ENCODE assay signal across 17 cellular contexts in genomic region chr3:33100229-33100628, GRCh38. TPM values are rescaled to one million over a fixed set of nuclear protein-coding genes. Genes with fewer than 3 reads are reported as not detected.
DNase-seq lines count a peak whose midpoint lies in the region; ATAC-seq, FAIRE-seq and TF ChIP-seq lines count a peak whose summit lies in the region.
"Had no signal": no experiment of that assay in that cellular context is flagged by ENCODE, and none has a peak within 500 bp of the region (broad histone marks: within the 10 kb centered on the region; RNA-seq: fewer than 3 reads in every experiment).

No MANE protein-coding gene starts in this region.

- H3K9me2 ChIP-seq in OCI-LY7 (ENCODE audit: insufficient read depth, low read length) = no peaks in the 10 kb centered on the region
- no peaks in the 10 kb centered on the region for H3K9me2 ChIP-seq in PC-9 (ENCODE audit: insufficient read depth)

- no peak overlapping the region for H3K4me3 Mint-ChIP-seq in osteocyte (ENCODE audit: unreplicated experiment)
- no peak overlapping the region for H3K4me3 Mint-ChIP-seq in endothelial cell (ENCODE audit: unreplicated experiment)
- H3K4me3 Mint-ChIP-seq: CD8-positive, alpha-beta T cell had no signal

- in situ Hi-C loops in K562 (cut with MboI) = no loop called here

- no peak for TF ChIP-seq CTCF in OCI-LY7 (conservative IDR thresholded peaks at IDR 0.05; ENCODE audit: low read length)
- TF ChIP-seq CTCF in K562 (IDR thresholded peaks at IDR 0.05 in 2 of 3, conservative IDR thresholded peaks at IDR 0.05 in 1 of 3; ENCODE audit: insufficient read depth in 2 of 3, low read depth in 1 of 3, low read length in 3 of 3) = no peak
- no peak for TF ChIP-seq CTCF in osteocyte (IDR thresholded peaks at IDR 0.05)
- no peak for TF ChIP-seq CTCF in endothelial cell (IDR thresholded peaks at IDR 0.05; ENCODE audit: unreplicated experiment)
- TF ChIP-seq CTCF in PC-9 (conservative IDR thresholded peaks at IDR 0.05) = no peak

- POLR2A ChIA-PET in OCI-LY7 (lab: Charles Lee) (no interaction called here), K562 (lab: Yijun Ruan, JAX) (interaction anchor here (0.9 to 1.4 kb wide), 3 partner anchors 8 to 31 kb away, joined by 3 to 4 read pairs (median 3); no protein-coding TSS in a partner anchor), PC-9 (lab: Charles Lee; ENCODE audit: unreplicated experiment) (no interaction called here)

- H3K4me2 ChIP-seq in OCI-LY7 (ENCODE audit: low read length) (no peak overlapping the region), K562 (ENCODE audit: insufficient read depth, low read length) (0 out of 2 replicates have a peak overlapping the region, but pooled peaks have one; percentile 16), PC-9 (no peak overlapping the region)

- CTCF ChIA-PET in OCI-LY7 (lab: Charles Lee; ENCODE audit: unreplicated experiment) = no interaction called here
- CTCF ChIA-PET in K562 (lab: Yijun Ruan, JAX; ENCODE audit: low intra/inter-chr PET ratio) = no interaction called here
- CTCF ChIA-PET in PC-9 (lab: Charles Lee) = no interaction called here

- no peaks in the 10 kb centered on the region for H3K36me3 ChIP-seq in OCI-LY7 (ENCODE audit: insufficient read depth, low read length)
- H3K36me3 ChIP-seq in K562 (ENCODE audit: control insufficient read depth, insufficient read depth, low read length) = no peaks in the 10 kb centered on the region
- no peaks in the 10 kb centered on the region for H3K36me3 ChIP-seq in PC-9 (ENCODE audit: low read depth)

- no peak for TF ChIP-seq POLR2A in K562 (conservative IDR thresholded peaks at IDR 0.05)

- no peak for ATAC-seq in K562
- ATAC-seq: CD8-positive, alpha-beta T cell had no signal

- H3K27me3 ChIP-seq in K562 (ENCODE audit: control insufficient read depth in 2 of 2, insufficient read depth in 2 of 2, low read length in 2 of 2) (no peaks in the 10 kb centered on the region), PC-9 (ENCODE audit: insufficient read depth, low read depth) (no peaks in the 10 kb centered on the region)

- no TSS peak for BruUV-seq in OCI-LY7 (replicated peaks; lab: Mats Ljungman, UMichigan)
- BruUV-seq in K562 (replicated peaks; lab: Mats Ljungman, UMichigan) = no TSS peak
- BruUV-seq in PC-9 (replicated peaks; lab: Mats Ljungman, UMichigan) = no TSS peak

- WGBS in K562 (ENCODE audit: insufficient coverage, low coverage, missing lambda C conversion rate) = 9% methylated on average over 2 of the region's 2 CpGs

- no peaks in the 10 kb centered on the region for H4K20me1 ChIP-seq in OCI-LY7 (ENCODE audit: insufficient read depth, low read length)
- H4K20me1 ChIP-seq in K562 (replicated peaks; ENCODE audit: control insufficient read depth, insufficient read depth, low read length) = peaks cover 4% of the 10 kb centered on the region; the same call in 1 of the 2 replicates
- no peaks in the 10 kb centered on the region for H4K20me1 ChIP-seq in PC-9 (ENCODE audit: insufficient read depth)

- no peaks in the 10 kb centered on the region for H3K9me1 ChIP-seq in K562 (ENCODE audit: control insufficient read depth, insufficient read depth, low read length)

- no peak overlapping the region for H3K4me3 ChIP-seq in OCI-LY7 (ENCODE audit: low read depth, low read length, poor library complexity, severe bottlenecking)
- H3K4me3 ChIP-seq in K562 = no peak overlapping the region
- no peak overlapping the region for H3K4me3 ChIP-seq in PC-9
- H3K4me3 ChIP-seq: GM23248 had no signal

- FAIRE-seq in K562 (lab: Jason Lieb, UNC) = no peak
- FAIRE-seq: G401.6, GM12892, H1 had no signal

- peak overlapping the region in 1 of 2 experiments; percentile 24; a peak in 1 of 4 replicates for H3K9ac ChIP-seq in K562 (ENCODE audit: insufficient read depth in 1 of 2, low read depth in 2 of 2, low read length in 2 of 2)
- H3K9ac ChIP-seq: GM23248 had no signal

- H3K27me3 Mint-ChIP-seq in osteocyte (ENCODE audit: unreplicated experiment) (no peaks in the 10 kb centered on the region), endothelial cell (ENCODE audit: unreplicated experiment) (peaks cover 4% of the 10 kb centered on the region)

- no peaks in the 10 kb centered on the region for H3K4me1 ChIP-seq in OCI-LY7 (ENCODE audit: insufficient read depth, low read length, poor library complexity, severe bottlenecking)
- peaks cover 19 to 24% of the 10 kb centered on the region in 2 experiments; a peak in 4 of 5 replicates for H3K4me1 ChIP-seq in K562 (replicated peaks in 1 of 2; ENCODE audit: control insufficient read depth in 2 of 2, insufficient read depth in 2 of 2, low read length in 2 of 2)
- peaks cover 11% of the 10 kb centered on the region; the same call in 1 of the 2 replicates for H3K4me1 ChIP-seq in PC-9 (replicated peaks; ENCODE audit: insufficient read depth)

- no peak for DNase-seq in OCI-LY7 (ENCODE audit: low spot score)
- peak in 1 of 4 experiments; percentile 60 for DNase-seq in K562 (ENCODE audit: extremely low read depth in 1 of 4, low spot score in 3 of 4)
- peak; percentile 7 for DNase-seq in osteocyte (ENCODE audit: extremely low spot score, unreplicated experiment)
- no peak for DNase-seq in endothelial cell (ENCODE audit: low spot score)
- no peak for DNase-seq in PC-9
- DNase-seq in activated CD4-positive, alpha-beta T cell treated with anti-CD3 and anti-CD28 coated beads, Interleukin-2, amount 50 U/mL, for 48 hours = no peak
- DNase-seq: C1 segment of cervical spinal cord; Caco-2; CD8-positive, alpha-beta T cell; DMS153; DND-41; GM23248; H7; HCEC 1CT had no signal

- H2AFZ ChIP-seq in OCI-LY7 (ENCODE audit: low read length) = peak overlapping the region; percentile 40; the same call in 1 of the 2 replicates
- H2AFZ ChIP-seq in K562 (ENCODE audit: low read depth, low read length) = peak overlapping the region; percentile 77
- no peak overlapping the region for H2AFZ ChIP-seq in PC-9

- no peaks in the 10 kb centered on the region for H3K36me3 Mint-ChIP-seq in osteocyte (ENCODE audit: unreplicated experiment)
- no peaks in the 10 kb centered on the region for H3K36me3 Mint-ChIP-seq in endothelial cell (ENCODE audit: low read depth, unreplicated experiment)

- intact Hi-C loops in OCI-LY7 (cut with micrococcal nuclease; ENCODE audit: unreplicated experiment) = no loop called here
- intact Hi-C loops in K562 (cut with micrococcal nuclease) = no loop called here
- intact Hi-C loops in PC-9 (cut with micrococcal nuclease; ENCODE audit: unreplicated experiment) = no loop called here

- H3K27ac Mint-ChIP-seq in osteocyte (ENCODE audit: unreplicated experiment) = peak overlapping the region; percentile 62
- no peak overlapping the region for H3K27ac Mint-ChIP-seq in endothelial cell (ENCODE audit: unreplicated experiment)
- H3K27ac Mint-ChIP-seq: CD8-positive, alpha-beta T cell had no signal

- TF ChIP-seq RAD21 in K562 (CRISPR knock-in tag; conservative IDR thresholded peaks at IDR 0.05 in 1 of 2, IDR thresholded peaks at IDR 0.05 in 1 of 2) = no peak; a peak in 1 of 4 replicates

- H3K9me3 ChIP-seq in OCI-LY7 (ENCODE audit: low read length) (no peaks in the 10 kb centered on the region), K562 (replicated peaks; ENCODE audit: control insufficient read depth, insufficient read depth, low read depth, low read length) (no peaks in the 10 kb centered on the region), PC-9 (ENCODE audit: insufficient read depth, low read depth) (no peaks in the 10 kb centered on the region)
- H3K9me3 ChIP-seq: Caco-2 had no signal

- TF ChIP-seq EP300 in K562 (IDR thresholded peaks at IDR 0.05; ENCODE audit: low read length) = no peak

- no peaks in the 10 kb centered on the region for H3K79me2 ChIP-seq in OCI-LY7 (ENCODE audit: insufficient read depth, low read depth, low read length)
- H3K79me2 ChIP-seq in K562 (ENCODE audit: control insufficient read depth, insufficient read depth, low read length) = peaks cover 18% of the 10 kb centered on the region
- peaks cover 13% of the 10 kb centered on the region for H3K79me2 ChIP-seq in PC-9 (ENCODE audit: low read depth)

- H3K4me1 Mint-ChIP-seq in osteocyte (ENCODE audit: unreplicated experiment) (peaks cover 33% of the 10 kb centered on the region), endothelial cell (ENCODE audit: unreplicated experiment) (peaks cover 15% of the 10 kb centered on the region)

- no peaks in the 10 kb centered on the region for H3F3A ChIP-seq in PC-9 (ENCODE audit: insufficient read depth, low read depth)

- no peak overlapping the region for H3K27ac ChIP-seq in OCI-LY7 (ENCODE audit: low read depth, low read length, poor library complexity, severe bottlenecking)
- peak overlapping the region; percentile 20; the same call in 1 of the 3 replicates for H3K27ac ChIP-seq in K562 (ENCODE audit: extremely low read depth, low read depth, low read length)
- H3K27ac ChIP-seq in PC-9 = no peak overlapping the region
- H3K27ac ChIP-seq: GM23248 had no signal

- H3K9me3 Mint-ChIP-seq in osteocyte (ENCODE audit: unreplicated experiment) = no peaks in the 10 kb centered on the region
- H3K9me3 Mint-ChIP-seq in endothelial cell (ENCODE audit: unreplicated experiment) = no peaks in the 10 kb centered on the region
- H3K9me3 Mint-ChIP-seq: CD8-positive, alpha-beta T cell had no signal

RNA-seq across cellular contexts. Expression of gene GLB1, which starts 3.3 kb away (rescaled TPM):
- total RNA-seq in OCI-LY7 (2014; rRNA removed; shearing (Covaris generic)) = 9.7 and 13.2 TPM in 2 replicates
- 25.8 and 26.1 TPM in 2 replicates for total RNA-seq in OCI-LY7 (2022)
- total RNA-seq in K562 (2011; cell fraction: chromatin; rRNA removed; ENCODE audit: low replicate concordance) = 79.2 and 97.0 TPM in 2 replicates
- total RNA-seq in K562 (2011; cell fraction: nucleolus; rRNA removed) = 133 and 137 TPM in 2 replicates
- 92.6 and 108 TPM in 2 replicates for total RNA-seq in K562 (2011; cell fraction: nucleoplasm; rRNA removed)
- total RNA-seq in K562 (2014; rRNA removed) = 32.2 and 37.6 TPM in 2 replicates
- 36.3 and 44.2 TPM in 2 replicates for total RNA-seq in K562 (2014; rRNA removed; fragmentation: Illumina TruSeq; extraction: Trizol)
- total RNA-seq in K562 (2015; rRNA removed; fragmentation: Illumina TruSeq; extraction: Trizol) = 49.1 and 49.2 TPM in 2 replicates
- 59.8 and 62.5 TPM in 2 replicates for total RNA-seq in K562 (2021)
- polyA plus RNA-seq in K562 (2011; rRNA removed) = 46.3 and 69.6 TPM in 2 replicates
- 57.6 and 65.0 TPM in 2 replicates for polyA plus RNA-seq in K562 (2011; cell fraction: cytosol; rRNA removed)
- polyA plus RNA-seq in K562 (2011; cell fraction: nucleus; rRNA removed) = 48.7 and 58.2 TPM in 2 replicates
- 56.7 and 94.0 TPM in 2 replicates for polyA plus RNA-seq in K562 (2012)
- 54.3 and 62.1 TPM in 2 replicates for polyA plus RNA-seq in K562 (2014; fragmentation: Illumina TruSeq; extraction: Trizol)
- polyA plus RNA-seq in K562 (2014; fragmentation: Nextera tagmentation; extraction: Ambion mirVana) = 10 to 100 TPM; 77.6 to 85.9 TPM
- polyA plus RNA-seq in K562 (2014; rRNA removed) = 33.5 and 33.7 TPM in 2 replicates
- polyA minus RNA-seq in K562 (2011; rRNA and poly(A)+ RNA removed) = 54.1 and 65.3 TPM in 2 replicates
- 44.3 and 55.8 TPM in 2 replicates for polyA minus RNA-seq in K562 (2011; cell fraction: cytosol; rRNA and poly(A)+ RNA removed)
- 30.4 and 50.2 TPM in 2 replicates for polyA minus RNA-seq in K562 (2011; cell fraction: nucleus; rRNA and poly(A)+ RNA removed)
- total RNA-seq in osteocyte = 90.4 and 122 TPM in 2 replicates
- 84.6 TPM for total RNA-seq in endothelial cell (ENCODE audit: unreplicated experiment)
- total RNA-seq in PC-9 (2021) = 57.0 and 67.0 TPM in 2 replicates

RNA-seq across cellular contexts. Expression of gene TMPPE, which starts 3.3 kb away (rescaled TPM):
- total RNA-seq in OCI-LY7 (2014; rRNA removed; shearing (Covaris generic)) = 1.7 and 2.1 TPM in 2 replicates
- total RNA-seq in OCI-LY7 (2022) (5.5 and 6.1 TPM in 2 replicates), K562 (2014; rRNA removed) (3.1 and 4.7 TPM in 2 replicates), K562 (2014; rRNA removed; fragmentation: Illumina TruSeq; extraction: Trizol) (4.5 and 5.2 TPM in 2 replicates), K562 (2015; rRNA removed; fragmentation: Illumina TruSeq; extraction: Trizol) (5.8 and 5.9 TPM in 2 replicates), K562 (2021) (8.0 and 8.4 TPM in 2 replicates), osteocyte (10.0 and 10.3 TPM in 2 replicates), endothelial cell (ENCODE audit: unreplicated experiment) (9.8 TPM), PC-9 (2021) (5.4 and 6.2 TPM in 2 replicates)
- 40.9 and 48.8 TPM in 2 replicates for total RNA-seq in K562 (2011; cell fraction: chromatin; rRNA removed; ENCODE audit: low replicate concordance)
- 39.2 and 40.9 TPM in 2 replicates for total RNA-seq in K562 (2011; cell fraction: nucleolus; rRNA removed)
- 41.9 and 44.7 TPM in 2 replicates for total RNA-seq in K562 (2011; cell fraction: nucleoplasm; rRNA removed)
- polyA plus RNA-seq in K562 (2011; rRNA removed) (3.2 and 4.6 TPM in 2 replicates), K562 (2014; fragmentation: Illumina TruSeq; extraction: Trizol) (2.0 and 2.1 TPM in 2 replicates), K562 (2014; fragmentation: Nextera tagmentation; extraction: Ambion mirVana) (under 1 TPM; 0.08 to 0.32 TPM), K562 (2014; rRNA removed) (3.0 TPM in 2 replicates)
- 4.0 and 5.7 TPM in 2 replicates for polyA plus RNA-seq in K562 (2011; cell fraction: cytosol; rRNA removed)
- 8.2 and 8.6 TPM in 2 replicates for polyA plus RNA-seq in K562 (2011; cell fraction: nucleus; rRNA removed)
- polyA plus RNA-seq in K562 (2012) = 1.1 and 1.7 TPM in 2 replicates
- polyA minus RNA-seq in K562 (2011; rRNA and poly(A)+ RNA removed) = 15.4 and 17.8 TPM in 2 replicates
- 6.3 and 7.1 TPM in 2 replicates for polyA minus RNA-seq in K562 (2011; cell fraction: cytosol; rRNA and poly(A)+ RNA removed)
- 16.0 and 22.5 TPM in 2 replicates for polyA minus RNA-seq in K562 (2011; cell fraction: nucleus; rRNA and poly(A)+ RNA removed)

RNA-seq across cellular contexts. Expression of gene CRTAP, which starts 13.6 kb away (rescaled TPM):
- 11.8 and 19.2 TPM in 2 replicates for total RNA-seq in OCI-LY7 (2014; rRNA removed; shearing (Covaris generic))
- total RNA-seq in OCI-LY7 (2022) (53.7 and 55.3 TPM in 2 replicates), K562 (2014; rRNA removed) (32.2 and 44.3 TPM in 2 replicates), K562 (2014; rRNA removed; fragmentation: Illumina TruSeq; extraction: Trizol) (45.9 and 48.2 TPM in 2 replicates), K562 (2015; rRNA removed; fragmentation: Illumina TruSeq; extraction: Trizol) (53.0 and 53.7 TPM in 2 replicates), K562 (2021) (78.4 and 79.0 TPM in 2 replicates), osteocyte (308 and 332 TPM in 2 replicates), endothelial cell (ENCODE audit: unreplicated experiment) (341 TPM), PC-9 (2021) (121 and 134 TPM in 2 replicates)
- total RNA-seq in K562 (2011; cell fraction: chromatin; rRNA removed; ENCODE audit: low replicate concordance) = 33.2 and 42.2 TPM in 2 replicates
- total RNA-seq in K562 (2011; cell fraction: nucleolus; rRNA removed) = 24.0 and 29.7 TPM in 2 replicates
- 70.5 and 79.8 TPM in 2 replicates for total RNA-seq in K562 (2011; cell fraction: nucleoplasm; rRNA removed)
- polyA plus RNA-seq in K562 (2011; rRNA removed) (102 and 121 TPM in 2 replicates), K562 (2014; fragmentation: Illumina TruSeq; extraction: Trizol) (84.8 and 96.3 TPM in 2 replicates), K562 (2014; fragmentation: Nextera tagmentation; extraction: Ambion mirVana) (10 to 100 TPM in 1 of 2 experiments, 1 to 10 TPM in 1; 10.0 to 10.1 TPM), K562 (2014; rRNA removed) (56.0 and 57.9 TPM in 2 replicates)
- 92.4 and 105 TPM in 2 replicates for polyA plus RNA-seq in K562 (2011; cell fraction: cytosol; rRNA removed)
- 18.5 and 26.1 TPM in 2 replicates for polyA plus RNA-seq in K562 (2011; cell fraction: nucleus; rRNA removed)
- polyA plus RNA-seq in K562 (2012) = 77.1 and 115 TPM in 2 replicates
- polyA minus RNA-seq in K562 (2011; rRNA and poly(A)+ RNA removed) = 72.7 and 87.4 TPM in 2 replicates
- 47.1 and 51.0 TPM in 2 replicates for polyA minus RNA-seq in K562 (2011; cell fraction: cytosol; rRNA and poly(A)+ RNA removed)
- 6.2 and 6.4 TPM in 2 replicates for polyA minus RNA-seq in K562 (2011; cell fraction: nucleus; rRNA and poly(A)+ RNA removed)
